ENCODE assay signal across 17 cellular contexts in genomic region chr21:43278766-43279577, GRCh38.
"Had no signal": no experiment of that assay in that cellular context is flagged by ENCODE, and none has a peak within 500 bp of the region (broad histone marks: within the 10 kb centered on the region; RNA-seq: fewer than 3 reads in every experiment).

No MANE protein-coding gene starts in this region.

- ATAC-seq: naive thymus-derived CD4-positive, alpha-beta T cell; stimulated activated naive B cell treated with anti-CD40 and anti-IgM and Interleukin-4, amounts not matched to agents 10 μg/mL and 1 μg/mL and 100 μg/mL, for 72 hours had no signal

- H3K36me3 ChIP-seq: cardiac muscle cell, left lung, pancreas, sigmoid colon, thoracic aorta, upper lobe of left lung had no signal

- H3K4me3 ChIP-seq: cardiac muscle cell, left lung, pancreas, sigmoid colon, thoracic aorta, upper lobe of left lung had no signal

- H3K4me1 ChIP-seq: pancreas had no signal

- H3K9me3 Mint-ChIP-seq: activated naive CD8-positive, alpha-beta T cell treated with anti-CD3 and anti-CD28 coated beads for 36 hours; memory B cell; naive thymus-derived CD4-positive, alpha-beta T cell had no signal

- H3K27ac ChIP-seq: left lung, pancreas, sigmoid colon, thoracic aorta, VCaP had no signal

- H3K27me3 ChIP-seq: cardiac muscle cell, pancreas, upper lobe of left lung had no signal

- H3K9me3 ChIP-seq: left lung, pancreas, sigmoid colon, thoracic aorta, upper lobe of left lung had no signal

- H3K27ac Mint-ChIP-seq: activated naive CD8-positive, alpha-beta T cell treated with anti-CD3 and anti-CD28 coated beads for 36 hours; memory B cell; stimulated activated naive B cell treated with anti-CD40 and anti-IgM and Interleukin-4, amounts not matched to agents 10 μg/mL and 1 μg/mL and 100 μg/mL, for 72 hours had no signal

- H3K4me3 Mint-ChIP-seq: activated naive CD8-positive, alpha-beta T cell treated with anti-CD3 and anti-CD28 coated beads for 36 hours; memory B cell; naive thymus-derived CD4-positive, alpha-beta T cell; stimulated activated naive B cell treated with anti-CD40 and anti-IgM and Interleukin-4, amounts not matched to agents 10 μg/mL and 1 μg/mL and 100 μg/mL, for 72 hours had no signal

- DNase-seq: activated CD4-positive, alpha-beta T cell treated with anti-CD3 and anti-CD28 coated beads, Interleukin-2, amount 50 U/mL, for 1 hour; activated CD4-positive, CD25-positive, alpha-beta regulatory T cell treated with anti-CD3 and anti-CD28 coated beads, Interleukin-2, amount 50 U/mL, for 72 hours; activated naive CD8-positive, alpha-beta T cell treated with anti-CD3 and anti-CD28 coated beads for 36 hours; amniotic stem cell; foreskin melanocyte; naive thymus-derived CD4-positive, alpha-beta T cell; sigmoid colon; stimulated activated CD4-positive, alpha-beta T cell treated with anti-CD3 and anti-CD28 coated beads, Interleukin-4, amount 100 ng/mL, for 4 hours; stimulated activated naive B cell treated with anti-CD40 and anti-IgM and Interleukin-4, amounts not matched to agents 10 μg/mL and 1 μg/mL and 100 μg/mL, for 72 hours; T-helper 2 cell had no signal

- H3K36me3 Mint-ChIP-seq: activated naive CD8-positive, alpha-beta T cell treated with anti-CD3 and anti-CD28 coated beads for 36 hours; memory B cell; naive thymus-derived CD4-positive, alpha-beta T cell; stimulated activated naive B cell treated with anti-CD40 and anti-IgM and Interleukin-4, amounts not matched to agents 10 μg/mL and 1 μg/mL and 100 μg/mL, for 72 hours had no signal
